10 cellular contexts compared by ENCODE assay signal in the genomic region with DNA sequence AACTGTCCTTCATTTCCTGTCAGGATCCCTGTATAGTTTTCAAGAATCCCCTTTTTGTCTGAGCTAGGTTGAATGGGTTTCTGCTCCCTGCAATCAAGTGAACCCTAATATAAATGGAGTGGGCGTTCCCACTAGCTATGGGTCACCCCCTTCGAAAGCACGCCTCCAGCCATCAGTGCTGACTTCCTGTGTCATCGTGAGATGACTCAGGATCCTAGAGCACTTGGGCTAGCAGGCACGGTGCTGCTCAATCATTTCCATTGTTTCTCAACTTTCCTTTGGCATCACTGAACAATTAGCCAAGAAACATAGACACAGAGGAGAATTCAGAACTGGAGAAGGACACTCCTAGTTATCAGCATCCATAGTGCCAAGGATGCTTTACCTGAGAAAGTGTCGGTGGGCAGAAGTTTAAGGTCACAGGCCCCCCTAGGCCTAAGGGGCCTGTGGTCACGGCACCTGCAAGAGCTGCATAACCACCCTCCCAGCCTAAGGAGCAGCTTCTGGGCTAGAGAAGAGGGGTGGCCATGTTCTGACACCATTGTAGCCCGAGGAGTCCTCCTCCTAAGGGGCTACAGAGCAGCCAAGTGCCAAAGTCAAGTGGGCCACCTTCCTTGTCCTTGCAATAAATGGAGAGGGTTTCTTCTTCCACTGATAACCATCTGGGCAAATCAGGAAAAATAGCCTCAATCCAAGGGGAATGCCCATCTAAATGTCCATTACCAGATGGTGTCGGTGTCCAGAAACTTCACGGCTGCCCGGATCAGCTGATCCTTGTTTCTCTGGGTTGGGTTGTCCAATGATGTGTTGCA. TPM values are rescaled to one million over a fixed set of nuclear protein-coding genes. Genes with fewer than 3 reads are reported as not detected.
A peak's percentile ranks its signal among the peaks of the same experiment; 100 is the strongest.
DNase-seq lines count a peak whose midpoint lies in the region; ATAC-seq, FAIRE-seq and TF ChIP-seq lines count a peak whose summit lies in the region.
"Had no signal": no experiment of that assay in that cellular context is flagged by ENCODE, and none has a peak within 500 bp of the region (broad histone marks: within the 10 kb centered on the region; RNA-seq: fewer than 3 reads in every experiment).

No MANE protein-coding gene starts in this region.

- H3K4me2 ChIP-seq in HCT116 (ENCODE audit: low read length) (0 out of 2 replicates have a peak overlapping the region, but pooled peaks have one; percentile 13), HepG2 (ENCODE audit: low read depth, low read length) (no peak overlapping the region)

- H3K9ac ChIP-seq in HCT116 (ENCODE audit: low read length): no peak overlapping the region
- no peak overlapping the region for H3K9ac ChIP-seq in HepG2 (ENCODE audit: insufficient read depth, low read depth, low read length)

- RAD21 ChIA-PET in HCT116 (lab: Charles Lee; ENCODE audit: low non-redundant PET in 1 of 2, low total read pairs in 2 of 2, uncharacterized antibody in 2 of 2, unreplicated experiment in 2 of 2): no interaction called here

- intact Hi-C loops in HCT116 (cut with micrococcal nuclease) (no loop called here), HepG2 (cut with micrococcal nuclease; ENCODE audit: unreplicated experiment) (no loop called here)

- TF ChIP-seq CTCF in GM13977 (IDR thresholded peaks at IDR 0.05; ENCODE audit: extremely low read depth, insufficient read depth, missing control alignments) (no peak), HCT116 (IDR thresholded peaks at IDR 0.05 in 2 of 3, conservative IDR thresholded peaks at IDR 0.05 in 1 of 3; ENCODE audit: borderline replicate concordance in 1 of 3, insufficient read depth in 1 of 3, low read depth in 2 of 3, low read length in 2 of 3) (no peak), neutrophil (IDR thresholded peaks at IDR 0.05) (no peak), HepG2 (CRISPR knock-in tag; IDR thresholded peaks at IDR 0.05) (no peak), tibial nerve (IDR thresholded peaks at IDR 0.05) (no peak)

- in situ Hi-C loops in GM13977 (cut with MboI; ENCODE audit: low pct_unique_long_range_greater_than_20kb, low sequenced_read_pairs, unreplicated experiment) (loop anchor here (10.0 kb wide), 1 partner anchor 351 kb away; no protein-coding TSS in a partner anchor), HepG2 (cut with HindIII; ENCODE audit: extremely low pct_ligation_motif_present, low pct_unique_long_range_greater_than_20kb) (loop anchor here (5.0 kb wide), 1 partner anchor 34 kb away; no protein-coding TSS in a partner anchor)

- peaks cover 52% of the 10 kb centered on the region for H3K36me3 Mint-ChIP-seq in activated T-helper 17 cell treated with anti-CD3 and anti-CD28 coated beads, Interleukin-2, amount 50 U/mL, for 72 hours (ENCODE audit: low read depth)

- no peak for FAIRE-seq in HepG2 (lab: Jason Lieb, UNC)

- no peaks in the 10 kb centered on the region for H3K27me3 ChIP-seq in HCT116 (ENCODE audit: insufficient read depth, low read length)
- no peaks in the 10 kb centered on the region for H3K27me3 ChIP-seq in neutrophil
- H3K27me3 ChIP-seq in HepG2 (ENCODE audit: control insufficient read depth in 1 of 2, insufficient read depth in 2 of 2, low read length in 2 of 2): no peaks in the 10 kb centered on the region
- no peaks in the 10 kb centered on the region for H3K27me3 ChIP-seq in tibial nerve
- H3K27me3 ChIP-seq: SJSA1, upper lobe of left lung had no signal

- H3K27ac ChIP-seq in HCT116 (ENCODE audit: low read depth, low read length) (no peak overlapping the region), neutrophil (peak overlapping the region; percentile 33), HepG2 (ENCODE audit: extremely low read length, insufficient read depth, low read length) (no peak overlapping the region), tibial nerve (peak overlapping the region in 1 of 4 donors; percentile 43)
- H3K27ac ChIP-seq: SJSA1 had no signal

- H3K36me3 ChIP-seq in HCT116 (ENCODE audit: control insufficient read depth in 1 of 2, insufficient read depth in 2 of 2, low read length in 2 of 2): 0 out of 4 replicates have a peak, but pooled peaks cover 0 to 4% of the 10 kb centered on the region in 2 experiments
- H3K36me3 ChIP-seq in neutrophil: peaks cover 45% of the 10 kb centered on the region
- peaks cover 14 to 26% of the 10 kb centered on the region in 2 experiments; a peak in 4 of 5 replicates for H3K36me3 ChIP-seq in HepG2 (replicated peaks in 1 of 2; ENCODE audit: control insufficient read depth in 1 of 2, insufficient read depth in 2 of 2, low read length in 2 of 2)
- H3K36me3 ChIP-seq in tibial nerve: peaks cover 0 to 37% (median 0%) of the 10 kb centered on the region in 3 donors

- no peaks in the 10 kb centered on the region for H4K20me1 ChIP-seq in HCT116 (ENCODE audit: insufficient read depth)
- H4K20me1 ChIP-seq in HepG2 (ENCODE audit: insufficient read depth, low read length): no peaks in the 10 kb centered on the region

- no peaks in the 10 kb centered on the region for H3K9me3 Mint-ChIP-seq in activated T-helper 17 cell treated with anti-CD3 and anti-CD28 coated beads, Interleukin-2, amount 50 U/mL, for 72 hours

- ATAC-seq in HCT116 (peak; percentile 54; the same call in 1 of the 2 replicates), HepG2 (no peak)
- peak; percentile 99 for ATAC-seq in activated T-helper 17 cell treated with anti-CD3 and anti-CD28 coated beads, Interleukin-2, amount 50 U/mL, for 72 hours (replicated peaks)

- TF ChIP-seq EP300 in HepG2 (IDR thresholded peaks at IDR 0.05; ENCODE audit: low read depth in 2 of 2, low read length in 2 of 2): no peak
- no peak for TF ChIP-seq EP300 in HepG2 (CRISPR knock-in tag; IDR thresholded peaks at IDR 0.05; ENCODE audit: borderline replicate concordance)
- TF ChIP-seq EP300 in tibial nerve (IDR thresholded peaks at IDR 0.05): no peak

- BruUV-seq in HCT116 (replicated peaks; lab: Mats Ljungman, UMichigan) (no TSS peak), HepG2 (replicated peaks; lab: Mats Ljungman, UMichigan) (no TSS peak)

- H3K9me3 ChIP-seq in HCT116 (ENCODE audit: control insufficient read depth in 1 of 2, insufficient read depth in 1 of 2, low read depth in 1 of 2, low read length in 2 of 2) (no peaks in the 10 kb centered on the region), neutrophil (no peaks in the 10 kb centered on the region), HepG2 (ENCODE audit: low read length) (no peaks in the 10 kb centered on the region), tibial nerve (no peaks in the 10 kb centered on the region)
- H3K9me3 ChIP-seq: SJSA1, upper lobe of left lung had no signal

- no peaks in the 10 kb centered on the region for H3K9me2 ChIP-seq in HCT116 (ENCODE audit: insufficient read depth)

- no peaks in the 10 kb centered on the region for H3K79me2 ChIP-seq in HCT116 (ENCODE audit: insufficient read depth, low read length)
- no peaks in the 10 kb centered on the region for H3K79me2 ChIP-seq in HepG2 (ENCODE audit: insufficient read depth, low read length)

- TF ChIP-seq RAD21 in HCT116 (IDR thresholded peaks at IDR 0.05; ENCODE audit: low read depth) (no peak), HepG2 (CRISPR knock-in tag; IDR thresholded peaks at IDR 0.05) (no peak)

- no peaks in the 10 kb centered on the region for H3K27me3 Mint-ChIP-seq in activated T-helper 17 cell treated with anti-CD3 and anti-CD28 coated beads, Interleukin-2, amount 50 U/mL, for 72 hours

- 86% methylated on average over 11 of the region's 11 CpGs for WGBS in HepG2 (ENCODE audit: low lambda C conversion rate)
- 58 to 70% methylated on average over 11 of the region's 11 CpGs for WGBS in tibial nerve, 2 donors

- H3K4me3 ChIP-seq in HCT116 (replicated peaks in 1 of 2; ENCODE audit: low read depth in 1 of 2, low read length in 2 of 2) (no peak overlapping the region), neutrophil (ENCODE audit: low read depth in 1 of 2, low read length in 1 of 2) (no peak overlapping the region), HepG2 (replicated peaks in 1 of 3; ENCODE audit: insufficient read depth in 1 of 3, low read depth in 2 of 3, low read length in 3 of 3) (no peak overlapping the region), tibial nerve (no peak overlapping the region)
- H3K4me3 ChIP-seq: SJSA1, upper lobe of left lung had no signal

- H3K4me3 Mint-ChIP-seq in activated T-helper 17 cell treated with anti-CD3 and anti-CD28 coated beads, Interleukin-2, amount 50 U/mL, for 72 hours: peak overlapping the region; percentile 24

- H2AFZ ChIP-seq in HCT116 (ENCODE audit: low read depth, low read length, poor library complexity, severe bottlenecking) (no peak overlapping the region), HepG2 (ENCODE audit: low read length) (no peak overlapping the region)

- peaks cover 6% of the 10 kb centered on the region for H3K4me1 Mint-ChIP-seq in activated T-helper 17 cell treated with anti-CD3 and anti-CD28 coated beads, Interleukin-2, amount 50 U/mL, for 72 hours

- POLR2A ChIA-PET in HCT116 (lab: Charles Lee): interaction anchor here (0.8 kb wide), 1 partner anchor 53 kb away, joined by 4 read pairs; a partner anchor contains a TSS
- POLR2A ChIA-PET in HepG2 (lab: Yijun Ruan, JAX): no interaction called here

- CTCF ChIA-PET in HCT116 (lab: Charles Lee) (interaction anchor here (0.8 kb wide), 1 partner anchor 10 kb away, joined by 3 read pairs; no protein-coding TSS in a partner anchor), HepG2 (lab: Yijun Ruan, JAX; ENCODE audit: low intra/inter-chr PET ratio, low total read pairs) (no interaction called here)

- peak; percentile 73 for DNase-seq in GM13977 (ENCODE audit: low spot score)
- no peak for DNase-seq in HCT116 (ENCODE audit: low read depth, low spot score)
- no peak for DNase-seq in HepG2 (ENCODE audit: low spot score)
- no peak for DNase-seq in SIG-M5 treated with dmso at 0.1 percent for 504 hours (lab: John Stamatoyannopoulos, UW; ENCODE audit: unreplicated experiment)
- no peak for DNase-seq in tibial nerve (ENCODE audit: low spot score in 2 of 2)
- no peak for DNase-seq in NCI-H2029 treated with DMSO at 0.1 percent for 48 hours (lab: John Stamatoyannopoulos, UW)

- TF ChIP-seq POLR2A in HCT116 (IDR thresholded peaks at IDR 0.05; ENCODE audit: borderline replicate concordance, extremely low read depth, insufficient read depth, insufficient read length) (no peak), HepG2 (IDR thresholded peaks at IDR 0.05; ENCODE audit: insufficient read depth in 1 of 2, low read depth in 2 of 2, low read length in 2 of 2) (no peak), tibial nerve (IDR thresholded peaks at IDR 0.05) (no peak)

- H3K4me1 ChIP-seq in HCT116 (ENCODE audit: control insufficient read depth in 1 of 2, insufficient read depth in 2 of 2, low read length in 2 of 2) (peaks cover 0 to 17% of the 10 kb centered on the region in 2 experiments; a peak in 1 of 4 replicates), neutrophil (ENCODE audit: control insufficient read depth in 1 of 2, insufficient read depth in 1 of 2, low read depth in 1 of 2, low read length in 1 of 2) (peaks cover 8 to 15% of the 10 kb centered on the region in 2 experiments), HepG2 (ENCODE audit: insufficient read depth, low read length) (no peaks in the 10 kb centered on the region), tibial nerve (peaks cover 0 to 13% (median 6%) of the 10 kb centered on the region in 4 donors)

- peak overlapping the region; percentile 16 for H3K27ac Mint-ChIP-seq in activated T-helper 17 cell treated with anti-CD3 and anti-CD28 coated beads, Interleukin-2, amount 50 U/mL, for 72 hours

RNA-seq across cellular contexts. Expression of a gene that starts 13.2 kb away (rescaled TPM):
- total RNA-seq in HCT116 (2021; ENCODE audit: unreplicated experiment) (46.1 TPM), HepG2 (2016; rRNA removed; fragmentation: Illumina TruSeq; extraction: Trizol) (14.2 and 15.0 TPM in 2 replicates), tibial nerve (10 to 100 TPM; 24.0 to 43.7 (median 35.5) TPM)
- 22.9 and 31.0 TPM in 2 replicates for polyA plus RNA-seq in HCT116 (2012)
- 10 to 100 TPM; 30.8 to 33.5 TPM for total RNA-seq in activated T-helper 17 cell treated with anti-CD3 and anti-CD28 coated beads, Interleukin-2, amount 50 U/mL, for 72 hours
- total RNA-seq in HepG2 (2016; cell fraction: cytosol; rRNA removed; fragmentation: Illumina TruSeq; extraction: Trizol; ENCODE audit: low read depth): 8.8 and 12.0 TPM in 2 replicates
- 14.9 and 18.9 TPM in 2 replicates for total RNA-seq in HepG2 (2016; cell fraction: insoluble cytoplasmic fraction; rRNA removed; fragmentation: Illumina TruSeq; extraction: Trizol)
- 9.7 and 14.4 TPM in 2 replicates for total RNA-seq in HepG2 (2016; cell fraction: membrane; rRNA removed; fragmentation: Illumina TruSeq; extraction: Trizol)
- total RNA-seq in HepG2 (2016; cell fraction: nucleus; rRNA removed; fragmentation: Illumina TruSeq; extraction: Trizol): 12.8 and 14.7 TPM in 2 replicates
- 16.0 and 16.5 TPM in 2 replicates for polyA plus RNA-seq in HepG2 (2011; rRNA removed)
- polyA plus RNA-seq in HepG2 (2011; cell fraction: cytosol; rRNA removed): 8.0 and 9.7 TPM in 2 replicates
- polyA plus RNA-seq in HepG2 (2011; cell fraction: nucleus; rRNA removed): 46.6 and 61.0 TPM in 2 replicates
- polyA plus RNA-seq in HepG2 (2012): 10.3 and 10.4 TPM in 2 replicates
- polyA plus RNA-seq in HepG2 (2016; cell fraction: cytosol; fragmentation: Illumina TruSeq; extraction: Trizol; ENCODE audit: low read depth): 8.0 and 11.6 TPM in 2 replicates
- polyA plus RNA-seq in HepG2 (2016; cell fraction: insoluble cytoplasmic fraction; fragmentation: Illumina TruSeq; extraction: Trizol; ENCODE audit: low read depth): 19.2 and 26.7 TPM in 2 replicates
- polyA plus RNA-seq in HepG2 (2016; cell fraction: membrane; fragmentation: Illumina TruSeq; extraction: Trizol; ENCODE audit: low read depth): 11.3 and 19.5 TPM in 2 replicates
- 37.0 and 37.2 TPM in 2 replicates for polyA plus RNA-seq in HepG2 (2016; cell fraction: nucleus; fragmentation: Illumina TruSeq; extraction: Trizol; ENCODE audit: insufficient read depth, low read depth)
- polyA minus RNA-seq in HepG2 (2011; rRNA and poly(A)+ RNA removed; ENCODE audit: low replicate concordance): 18.0 and 28.2 TPM in 2 replicates
- polyA minus RNA-seq in HepG2 (2011; cell fraction: cytosol; rRNA and poly(A)+ RNA removed): 7.1 and 8.4 TPM in 2 replicates
- 23.1 and 28.8 TPM in 2 replicates for polyA minus RNA-seq in HepG2 (2011; cell fraction: nucleus; rRNA and poly(A)+ RNA removed)

RNA-seq across cellular contexts. Expression of a gene that starts 13.4 kb away (rescaled TPM):
- total RNA-seq in HCT116 (2021; ENCODE audit: unreplicated experiment) (10.8 TPM), HepG2 (2016; rRNA removed; fragmentation: Illumina TruSeq; extraction: Trizol) (4.3 and 5.5 TPM in 2 replicates), tibial nerve (10 to 100 TPM; 13.2 to 19.4 (median 16.0) TPM)
- 6.5 and 7.2 TPM in 2 replicates for polyA plus RNA-seq in HCT116 (2012)
- 1 to 10 TPM; 6.4 to 7.2 TPM for total RNA-seq in activated T-helper 17 cell treated with anti-CD3 and anti-CD28 coated beads, Interleukin-2, amount 50 U/mL, for 72 hours
- total RNA-seq in HepG2 (2016; cell fraction: cytosol; rRNA removed; fragmentation: Illumina TruSeq; extraction: Trizol; ENCODE audit: low read depth): 2.5 and 4.3 TPM in 2 replicates
- 4.4 and 4.8 TPM in 2 replicates for total RNA-seq in HepG2 (2016; cell fraction: insoluble cytoplasmic fraction; rRNA removed; fragmentation: Illumina TruSeq; extraction: Trizol)
- total RNA-seq in HepG2 (2016; cell fraction: membrane; rRNA removed; fragmentation: Illumina TruSeq; extraction: Trizol): 6.5 and 7.9 TPM in 2 replicates
- total RNA-seq in HepG2 (2016; cell fraction: nucleus; rRNA removed; fragmentation: Illumina TruSeq; extraction: Trizol): 2.7 and 3.1 TPM in 2 replicates
- 4.7 and 6.1 TPM in 2 replicates for polyA plus RNA-seq in HepG2 (2011; rRNA removed)
- 2.8 and 3.4 TPM in 2 replicates for polyA plus RNA-seq in HepG2 (2011; cell fraction: cytosol; rRNA removed)
- polyA plus RNA-seq in HepG2 (2011; cell fraction: nucleus; rRNA removed): 4.1 and 4.6 TPM in 2 replicates
- 8.4 and 8.9 TPM in 2 replicates for polyA plus RNA-seq in HepG2 (2012)
- 7.0 and 8.5 TPM in 2 replicates for polyA plus RNA-seq in HepG2 (2016; cell fraction: cytosol; fragmentation: Illumina TruSeq; extraction: Trizol; ENCODE audit: low read depth)
- 5.8 and 6.7 TPM in 2 replicates for polyA plus RNA-seq in HepG2 (2016; cell fraction: insoluble cytoplasmic fraction; fragmentation: Illumina TruSeq; extraction: Trizol; ENCODE audit: low read depth)
- 7.0 and 8.2 TPM in 2 replicates for polyA plus RNA-seq in HepG2 (2016; cell fraction: membrane; fragmentation: Illumina TruSeq; extraction: Trizol; ENCODE audit: low read depth)
- polyA plus RNA-seq in HepG2 (2016; cell fraction: nucleus; fragmentation: Illumina TruSeq; extraction: Trizol; ENCODE audit: insufficient read depth, low read depth): 4.4 and 6.0 TPM in 2 replicates
- polyA minus RNA-seq in HepG2 (2011; rRNA and poly(A)+ RNA removed; ENCODE audit: low replicate concordance): 8.2 and 20.5 TPM in 2 replicates
- polyA minus RNA-seq in HepG2 (2011; cell fraction: cytosol; rRNA and poly(A)+ RNA removed): 3.7 and 4.2 TPM in 2 replicates
- polyA minus RNA-seq in HepG2 (2011; cell fraction: nucleus; rRNA and poly(A)+ RNA removed): 6.4 and 10.4 TPM in 2 replicates

RNA-seq across cellular contexts. Expression of a gene that starts 53.1 kb away (rescaled TPM):
- total RNA-seq in HCT116 (2021; ENCODE audit: unreplicated experiment) (2.4 TPM), HepG2 (2016; rRNA removed; fragmentation: Illumina TruSeq; extraction: Trizol) (0.53 and 0.73 TPM in 2 replicates), tibial nerve (1 to 10 TPM; 4.3 to 8.6 (median 6.0) TPM)
- polyA plus RNA-seq in HCT116 (2012): 1.6 TPM in 2 replicates
- under 1 TPM in 1 of 2 donors, not detected in 1; 0.58 TPM for total RNA-seq in activated T-helper 17 cell treated with anti-CD3 and anti-CD28 coated beads, Interleukin-2, amount 50 U/mL, for 72 hours
- total RNA-seq in HepG2 (2016; cell fraction: cytosol; rRNA removed; fragmentation: Illumina TruSeq; extraction: Trizol; ENCODE audit: low read depth): under 0.01 and 0.35 TPM in 2 replicates
- total RNA-seq in HepG2 (2016; cell fraction: insoluble cytoplasmic fraction; rRNA removed; fragmentation: Illumina TruSeq; extraction: Trizol): 0.24 and 1.0 TPM in 2 replicates
- total RNA-seq in HepG2 (2016; cell fraction: membrane; rRNA removed; fragmentation: Illumina TruSeq; extraction: Trizol): 0.24 and 0.53 TPM in 2 replicates
- total RNA-seq in HepG2 (2016; cell fraction: nucleus; rRNA removed; fragmentation: Illumina TruSeq; extraction: Trizol): 0.31 and 1.1 TPM in 2 replicates
- polyA plus RNA-seq in HepG2 (2011; rRNA removed): 0.54 and 0.87 TPM in 2 replicates
- 0.21 TPM in 2 replicates for polyA plus RNA-seq in HepG2 (2011; cell fraction: cytosol; rRNA removed)
- polyA plus RNA-seq in HepG2 (2011; cell fraction: nucleus; rRNA removed): 1.6 and 2.3 TPM in 2 replicates
- polyA plus RNA-seq in HepG2 (2012): 1.1 and 1.8 TPM in 2 replicates
- polyA plus RNA-seq in HepG2 (2016; cell fraction: cytosol; fragmentation: Illumina TruSeq; extraction: Trizol; ENCODE audit: low read depth): not detected in 2 replicates
- 0.37 TPM in 1 of 2 replicates, not detected in the other for polyA plus RNA-seq in HepG2 (2016; cell fraction: insoluble cytoplasmic fraction; fragmentation: Illumina TruSeq; extraction: Trizol; ENCODE audit: low read depth)
- not detected in 2 replicates for polyA plus RNA-seq in HepG2 (2016; cell fraction: membrane; fragmentation: Illumina TruSeq; extraction: Trizol; ENCODE audit: low read depth)
- 0.95 and 2.5 TPM in 2 replicates for polyA plus RNA-seq in HepG2 (2016; cell fraction: nucleus; fragmentation: Illumina TruSeq; extraction: Trizol; ENCODE audit: insufficient read depth, low read depth)
- polyA minus RNA-seq in HepG2 (2011; rRNA and poly(A)+ RNA removed; ENCODE audit: low replicate concordance): 0.68 and 1.7 TPM in 2 replicates
- not detected in 2 replicates for polyA minus RNA-seq in HepG2 (2011; cell fraction: cytosol; rRNA and poly(A)+ RNA removed)
- 1.1 and 1.3 TPM in 2 replicates for polyA minus RNA-seq in HepG2 (2011; cell fraction: nucleus; rRNA and poly(A)+ RNA removed)

RNA-seq across cellular contexts. Expression of a gene that starts 53.6 kb away (rescaled TPM):
- total RNA-seq in HCT116 (2021; ENCODE audit: unreplicated experiment) (24.1 TPM), HepG2 (2016; rRNA removed; fragmentation: Illumina TruSeq; extraction: Trizol) (4.5 and 4.7 TPM in 2 replicates), tibial nerve (100 to 1,000 TPM in 1 of 4 donors, 10 to 100 TPM in 3; 83.4 to 109 (median 96.8) TPM)
- polyA plus RNA-seq in HCT116 (2012): 20.4 and 20.6 TPM in 2 replicates
- total RNA-seq in activated T-helper 17 cell treated with anti-CD3 and anti-CD28 coated beads, Interleukin-2, amount 50 U/mL, for 72 hours: 10 to 100 TPM; 20.4 to 24.8 TPM
- 1.0 and 1.2 TPM in 2 replicates for total RNA-seq in HepG2 (2016; cell fraction: cytosol; rRNA removed; fragmentation: Illumina TruSeq; extraction: Trizol; ENCODE audit: low read depth)
- total RNA-seq in HepG2 (2016; cell fraction: insoluble cytoplasmic fraction; rRNA removed; fragmentation: Illumina TruSeq; extraction: Trizol): 3.8 and 3.9 TPM in 2 replicates
- total RNA-seq in HepG2 (2016; cell fraction: membrane; rRNA removed; fragmentation: Illumina TruSeq; extraction: Trizol): 2.5 and 3.4 TPM in 2 replicates
- 4.6 and 5.4 TPM in 2 replicates for total RNA-seq in HepG2 (2016; cell fraction: nucleus; rRNA removed; fragmentation: Illumina TruSeq; extraction: Trizol)
- 7.4 and 9.1 TPM in 2 replicates for polyA plus RNA-seq in HepG2 (2011; rRNA removed)
- 4.5 and 4.8 TPM in 2 replicates for polyA plus RNA-seq in HepG2 (2011; cell fraction: cytosol; rRNA removed)
- polyA plus RNA-seq in HepG2 (2011; cell fraction: nucleus; rRNA removed): 16.8 and 18.7 TPM in 2 replicates
- 5.5 and 5.7 TPM in 2 replicates for polyA plus RNA-seq in HepG2 (2012)
- polyA plus RNA-seq in HepG2 (2016; cell fraction: cytosol; fragmentation: Illumina TruSeq; extraction: Trizol; ENCODE audit: low read depth): 0.55 and 0.60 TPM in 2 replicates
- 2.0 and 3.7 TPM in 2 replicates for polyA plus RNA-seq in HepG2 (2016; cell fraction: insoluble cytoplasmic fraction; fragmentation: Illumina TruSeq; extraction: Trizol; ENCODE audit: low read depth)
- 1.2 and 1.4 TPM in 2 replicates for polyA plus RNA-seq in HepG2 (2016; cell fraction: membrane; fragmentation: Illumina TruSeq; extraction: Trizol; ENCODE audit: low read depth)
- 8.1 and 9.2 TPM in 2 replicates for polyA plus RNA-seq in HepG2 (2016; cell fraction: nucleus; fragmentation: Illumina TruSeq; extraction: Trizol; ENCODE audit: insufficient read depth, low read depth)
- polyA minus RNA-seq in HepG2 (2011; rRNA and poly(A)+ RNA removed; ENCODE audit: low replicate concordance): 15.0 and 27.1 TPM in 2 replicates
- 4.9 and 5.5 TPM in 2 replicates for polyA minus RNA-seq in HepG2 (2011; cell fraction: cytosol; rRNA and poly(A)+ RNA removed)
- polyA minus RNA-seq in HepG2 (2011; cell fraction: nucleus; rRNA and poly(A)+ RNA removed): 9.8 and 14.0 TPM in 2 replicates
